Comparison of ENCODE assay signal across 2 cellular contexts in genomic region chr20:5013682-5014447, GRCh38.
A peak's percentile ranks its signal among the peaks of the same experiment; 100 is the strongest.
TF ChIP-seq lines count a peak whose summit lies in the region.

No MANE protein-coding gene starts in this region.

TF ChIP-seq in HepG2, 621 proteins besides CTCF, POLR2A, EP300 and RAD21:
- TF ChIP-seq ZNF337 (CRISPR knock-in tag; IDR thresholded peaks at IDR 0.05; ENCODE audit: borderline replicate concordance, low read depth) (no peak), ZMYM3 (CRISPR knock-in tag; IDR thresholded peaks at IDR 0.05) (peak; percentile 66; the same call in 1 of the 2 replicates), ZMAT5 (CRISPR knock-in tag; IDR thresholded peaks at IDR 0.05; ENCODE audit: borderline replicate concordance, low read depth) (no peak)

TF ChIP-seq in H1, 55 proteins besides CTCF, POLR2A, EP300 and RAD21:
- peak; percentile 14; the same call in 1 of the 2 replicates for TF ChIP-seq KDM1A (IDR thresholded peaks at IDR 0.05; ENCODE audit: borderline replicate concordance, low read length)
- TF ChIP-seq EGR1 (IDR thresholded peaks at IDR 0.05; ENCODE audit: borderline replicate concordance, low read depth, low read length) = no peak
TF ChIP-seq in H1: peak in this region for 1.
